Comparison of ENCODE assay signal across 1 cellular context in genomic region chr5:40790947-40791593, GRCh38.
TF ChIP-seq lines count a peak whose summit lies in the region.

No MANE protein-coding gene starts in this region.

TF ChIP-seq in endothelial cell of umbilical vein, 7 proteins besides CTCF, POLR2A, EP300 and RAD21:
- no peak for TF ChIP-seq POLR2AphosphoS5 (IDR thresholded peaks at IDR 0.05; ENCODE audit: insufficient read depth, low read depth, low read length)
- TF ChIP-seq, protein P1, sequence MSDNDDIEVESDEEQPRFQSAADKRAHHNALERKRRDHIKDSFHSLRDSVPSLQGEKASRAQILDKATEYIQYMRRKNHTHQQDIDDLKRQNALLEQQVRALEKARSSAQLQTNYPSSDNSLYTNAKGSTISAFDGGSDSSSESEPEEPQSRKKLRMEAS (IDR thresholded peaks at IDR 0.05; ENCODE audit: insufficient read depth, insufficient read length): no peak
- no peak for TF ChIP-seq MYC (IDR thresholded peaks at IDR 0.05; ENCODE audit: low read depth, low read length)
- TF ChIP-seq GATA2 (IDR thresholded peaks at IDR 0.05; ENCODE audit: insufficient read depth, insufficient read length, low read depth, low read length): no peak
- no peak for TF ChIP-seq FOS (IDR thresholded peaks at IDR 0.05; ENCODE audit: borderline replicate concordance, insufficient read depth, low read length)
TF ChIP-seq in endothelial cell of umbilical vein: peak in this region for 0.
